In genomic region chr12:75979181-75979580, GRCh38 we compare ENCODE assay signal across 9 cellular contexts. TPM values are rescaled to one million over a fixed set of nuclear protein-coding genes. Genes with fewer than 3 reads are reported as not detected.
DNase-seq lines count a peak whose midpoint lies in the region; ATAC-seq and TF ChIP-seq lines count a peak whose summit lies in the region.
"Had no signal": no experiment of that assay in that cellular context is flagged by ENCODE, and none has a peak within 500 bp of the region (broad histone marks: within the 10 kb centered on the region; RNA-seq: fewer than 3 reads in every experiment).

No MANE protein-coding gene starts in this region.

- H3K27me3 ChIP-seq in MG63: no peaks in the 10 kb centered on the region
- no peaks in the 10 kb centered on the region for H3K27me3 ChIP-seq in brain microvascular endothelial cell (replicated peaks)
- H3K27me3 ChIP-seq in parathyroid adenoma (ENCODE audit: control insufficient read depth, insufficient read depth, low read length): no peaks in the 10 kb centered on the region

- peak; percentile 30 for ATAC-seq in GM19043 (IDR thresholded peaks at IDR 0.05; ENCODE audit: low read depth, unreplicated experiment)
- ATAC-seq in sciatic nerve: no peak
- ATAC-seq in HG03159 (IDR thresholded peaks at IDR 0.05; ENCODE audit: unreplicated experiment): no peak

- no peak overlapping the region for H2AFZ ChIP-seq in parathyroid adenoma

- peak overlapping the region; percentile 97 for H3K27ac ChIP-seq in brain microvascular endothelial cell
- H3K27ac ChIP-seq in parathyroid adenoma: peak overlapping the region; percentile 45

- H3K9me3 ChIP-seq in MG63 (no peaks in the 10 kb centered on the region), parathyroid adenoma (ENCODE audit: control insufficient read depth, low read length) (no peaks in the 10 kb centered on the region)

- no peak overlapping the region for H3K4me3 ChIP-seq in MG63
- no peak overlapping the region for H3K4me3 ChIP-seq in brain microvascular endothelial cell (ENCODE audit: low read depth, low read length)
- H3K4me3 ChIP-seq in parathyroid adenoma (ENCODE audit: low read depth, low read length): no peak overlapping the region
- H3K4me3 ChIP-seq: lung had no signal

- no peaks in the 10 kb centered on the region for H3K79me2 ChIP-seq in parathyroid adenoma

- no peaks in the 10 kb centered on the region for H3K36me3 ChIP-seq in MG63
- H3K36me3 ChIP-seq in brain microvascular endothelial cell (replicated peaks): no peaks in the 10 kb centered on the region
- no peaks in the 10 kb centered on the region for H3K36me3 ChIP-seq in parathyroid adenoma (ENCODE audit: control insufficient read depth, insufficient read depth, low read length)

- in situ Hi-C loops in brain microvascular endothelial cell (cut with HindIII; ENCODE audit: low pct_ligation_motif_present, low sequenced_read_pairs): no loop called here

- intact Hi-C loops in sciatic nerve (cut with DNase I): no loop called here

- DNase-seq in MG63 (peak; percentile 22), brain microvascular endothelial cell (peak; percentile 49), sciatic nerve (ENCODE audit: low spot score) (no peak), NCI-H1048 (lab: John Stamatoyannopoulos, UW) (no peak)
- DNase-seq in NK-92 treated with Interleukin-12 subunit alpha and Interleukin-12 subunit beta, amount 100 ng/mL, for 24 hours (lab: John Stamatoyannopoulos, UW): no peak

- H3K4me2 ChIP-seq in parathyroid adenoma (ENCODE audit: low read length): no peak overlapping the region

- no peaks in the 10 kb centered on the region for H3K4me1 ChIP-seq in parathyroid adenoma

- TF ChIP-seq CTCF in brain microvascular endothelial cell (IDR thresholded peaks at IDR 0.05; ENCODE audit: low read depth, low read length, missing control alignments) (no peak), parathyroid adenoma (IDR thresholded peaks at IDR 0.05) (no peak)

- no peak overlapping the region for H3K9ac ChIP-seq in parathyroid adenoma

RNA-seq across cellular contexts. Expression of gene PHLDA1, which starts 52.4 kb away (rescaled TPM):
- total RNA-seq in MG63 (2014; rRNA removed; shearing (Covaris generic); ENCODE audit: low replicate concordance): 13.5 and 13.8 TPM in 2 replicates
- 34.2 TPM for total RNA-seq in sciatic nerve

Comparison
In these comparisons a context has a peak if more than half of its experiments do, and no peak if none do; other contexts are left out.
1. DNase-seq: peak in MG63 (single experiment) and brain microvascular endothelial cell (single experiment); none in sciatic nerve (single experiment), NCI-H1048 (single experiment) and NK-92 treated with Interleukin-12 subunit alpha and Interleukin-12 subunit beta, amount 100 ng/mL, for 24 hours (single experiment).